Comparison of ENCODE assay signal across 19 cellular contexts in genomic region chr6:137875606-137876005, GRCh38. TPM values are rescaled to one million over a fixed set of nuclear protein-coding genes. Genes with fewer than 3 reads are reported as not detected.
DNase-seq lines count a peak whose midpoint lies in the region; ATAC-seq and TF ChIP-seq lines count a peak whose summit lies in the region.
"Had no signal": no experiment of that assay in that cellular context is flagged by ENCODE, and none has a peak within 500 bp of the region (broad histone marks: within the 10 kb centered on the region; RNA-seq: fewer than 3 reads in every experiment).

No MANE protein-coding gene starts in this region.

- no peaks in the 10 kb centered on the region for H3K9me3 Mint-ChIP-seq in activated T-cell treated with anti-CD3 and anti-CD28 coated beads, Interleukin-2, amount 50 U/mL, for 24 hours
- no peaks in the 10 kb centered on the region for H3K9me3 Mint-ChIP-seq in stimulated activated memory B cell treated with anti-CD40 and anti-IgM and Interleukin-4, amounts not matched to agents 10 μg/mL and 1 μg/mL and 100 μg/mL, for 72 hours

- no peaks in the 10 kb centered on the region for H3K9me3 ChIP-seq in tibial artery
- H3K9me3 ChIP-seq in psoas muscle: no peaks in the 10 kb centered on the region
- H3K9me3 ChIP-seq: esophagus muscularis mucosa, lower lobe of right lung, prostate gland, SJSA1 had no signal

- ATAC-seq in stimulated activated memory B cell treated with anti-CD40 and anti-IgM and Interleukin-4, amounts not matched to agents 10 μg/mL and 1 μg/mL and 100 μg/mL, for 72 hours: no peak
- no peak for ATAC-seq in psoas muscle
- ATAC-seq: lower lobe of right lung had no signal

- DNase-seq in activated T-cell treated with anti-CD3 and anti-CD28 coated beads, Interleukin-2, amount 50 U/mL, for 24 hours: no peak
- no peak for DNase-seq in activated T-cell treated with anti-CD3 and anti-CD28 coated beads, Interleukin-2, amount 50 U/mL, for 48 hours
- peak; percentile 58 for DNase-seq in amniotic epithelial cell (ENCODE audit: low read depth)
- no peak for DNase-seq in tibial artery
- DNase-seq in SK-N-DZ (ENCODE audit: low spot score): no peak
- no peak for DNase-seq in psoas muscle
- DNase-seq: activated CD4-positive, alpha-beta T cell treated with anti-CD3 and anti-CD28 coated beads, Interleukin-2, amount 50 U/mL, for 4 hours; activated gamma-delta T cell treated with Interleukin-2 at 50 U/mL for 16 hours; glutamatergic neuron; Karpas-422; lower lobe of right lung; NCI-H1105 treated with DMSO at 0.1 percent for 48 hours; NCI-H526 treated with DMSO at 0.1 percent for 48 hours; PC-9 had no signal

- 90 to 96% (median 94%) methylated on average over 3 of the region's 3 CpGs for WGBS in psoas muscle, 3 donors

- peak; percentile 10 for TF ChIP-seq POLR2A in GM18526 (IDR thresholded peaks at IDR 0.05; ENCODE audit: extremely low read depth, insufficient read length)

- peak overlapping the region; percentile 95 for H3K27ac Mint-ChIP-seq in activated T-cell treated with anti-CD3 and anti-CD28 coated beads, Interleukin-2, amount 50 U/mL, for 24 hours
- H3K27ac Mint-ChIP-seq in stimulated activated memory B cell treated with anti-CD40 and anti-IgM and Interleukin-4, amounts not matched to agents 10 μg/mL and 1 μg/mL and 100 μg/mL, for 72 hours: peak overlapping the region; percentile 93

- peaks cover 74% of the 10 kb centered on the region for H3K4me1 Mint-ChIP-seq in activated T-cell treated with anti-CD3 and anti-CD28 coated beads, Interleukin-2, amount 50 U/mL, for 24 hours (ENCODE audit: low read depth)
- peaks cover 69% of the 10 kb centered on the region for H3K4me1 Mint-ChIP-seq in stimulated activated memory B cell treated with anti-CD40 and anti-IgM and Interleukin-4, amounts not matched to agents 10 μg/mL and 1 μg/mL and 100 μg/mL, for 72 hours

- H3K4me1 ChIP-seq in tibial artery (peaks cover 0 to 25% (median 6%) of the 10 kb centered on the region in 4 donors), psoas muscle (peaks cover 29% of the 10 kb centered on the region)

- intact Hi-C loops in tibial artery (cut with DNase I; ENCODE audit: low total_unique reads) (no loop called here), psoas muscle (cut with DNase I) (no loop called here)

- no peaks in the 10 kb centered on the region for H3K27me3 Mint-ChIP-seq in activated T-cell treated with anti-CD3 and anti-CD28 coated beads, Interleukin-2, amount 50 U/mL, for 24 hours
- no peaks in the 10 kb centered on the region for H3K27me3 Mint-ChIP-seq in stimulated activated memory B cell treated with anti-CD40 and anti-IgM and Interleukin-4, amounts not matched to agents 10 μg/mL and 1 μg/mL and 100 μg/mL, for 72 hours

- H3K36me3 Mint-ChIP-seq in activated T-cell treated with anti-CD3 and anti-CD28 coated beads, Interleukin-2, amount 50 U/mL, for 24 hours (ENCODE audit: low read depth): peaks cover 100% of the 10 kb centered on the region
- H3K36me3 Mint-ChIP-seq in stimulated activated memory B cell treated with anti-CD40 and anti-IgM and Interleukin-4, amounts not matched to agents 10 μg/mL and 1 μg/mL and 100 μg/mL, for 72 hours: peaks cover 83% of the 10 kb centered on the region

- no peak overlapping the region for H3K27ac ChIP-seq in tibial artery
- no peak overlapping the region for H3K27ac ChIP-seq in psoas muscle
- H3K27ac ChIP-seq: lower lobe of right lung, PC-9, prostate gland, SJSA1 had no signal

- H3K4me3 ChIP-seq in tibial artery (no peak overlapping the region), psoas muscle (no peak overlapping the region)
- H3K4me3 ChIP-seq: esophagus muscularis mucosa, lower lobe of right lung, PC-9, prostate gland, SJSA1 had no signal

- TF ChIP-seq CTCF in tibial artery (IDR thresholded peaks at IDR 0.05) (no peak), psoas muscle (IDR thresholded peaks at IDR 0.05) (no peak)

- H3K27me3 ChIP-seq in tibial artery (no peaks in the 10 kb centered on the region), psoas muscle (ENCODE audit: insufficient read depth in 3 of 3, low read length in 2 of 3) (no peaks in the 10 kb centered on the region)
- H3K27me3 ChIP-seq: esophagus muscularis mucosa, SJSA1 had no signal

- peak overlapping the region; percentile 93 for H3K4me3 Mint-ChIP-seq in activated T-cell treated with anti-CD3 and anti-CD28 coated beads, Interleukin-2, amount 50 U/mL, for 24 hours
- H3K4me3 Mint-ChIP-seq in stimulated activated memory B cell treated with anti-CD40 and anti-IgM and Interleukin-4, amounts not matched to agents 10 μg/mL and 1 μg/mL and 100 μg/mL, for 72 hours: peak overlapping the region; percentile 88

- H3K36me3 ChIP-seq in tibial artery (peaks cover 40 to 64% (median 47%) of the 10 kb centered on the region in 3 donors), psoas muscle (ENCODE audit: insufficient read depth in 1 of 2, low read depth in 1 of 2) (peaks cover 9 to 77% of the 10 kb centered on the region in 2 donors)

RNA-seq across cellular contexts. Expression of gene TNFAIP3, which starts 8.5 kb away (rescaled TPM):
- 0.05 and 0.07 TPM in 2 replicates for polyA plus RNA-seq in SK-N-DZ (2014; cell fraction: cytosol; rRNA removed)
- 0.21 and 1.6 TPM in 2 replicates for polyA plus RNA-seq in SK-N-DZ (2014; cell fraction: nucleus; rRNA removed)
- 10 to 100 TPM in 2 of 4 donors, 1 to 10 TPM in 2; 4.0 to 12.8 (median 8.3) TPM for total RNA-seq in psoas muscle
- 1 to 10 TPM; 2.0 to 4.3 (median 2.8) TPM for polyA plus RNA-seq in psoas muscle
